1 cellular context compared by ENCODE assay signal in genomic region chr14:77322209-77322902, GRCh38.
TF ChIP-seq lines count a peak whose summit lies in the region.

No MANE protein-coding gene starts in this region.

TF ChIP-seq in liver, 16 proteins besides CTCF, POLR2A, EP300 and RAD21 (continued from another document):
- TF ChIP-seq HNF4G (IDR thresholded peaks at IDR 0.05): no peak
